In genomic region chr4:86891785-86892638, GRCh38 we compare ENCODE assay signal across 8 cellular contexts. TPM values are rescaled to one million over a fixed set of nuclear protein-coding genes. Genes with fewer than 3 reads are reported as not detected.
A peak's percentile ranks its signal among the peaks of the same experiment; 100 is the strongest.
DNase-seq lines count a peak whose midpoint lies in the region; ATAC-seq, FAIRE-seq and TF ChIP-seq lines count a peak whose summit lies in the region.

Gene C4orf36, minus strand, starts transcription at chr4:86892422. Its CDS starts 902 bp downstream, at chr4:86891520.

- peak within 1 kb of the TSS; percentile 81 for H3K9ac ChIP-seq in BLaER1

- H3K4me3 ChIP-seq in BLaER1: peak within 1 kb of the TSS; percentile 85
- peak within 1 kb of the TSS; percentile 62 to 86 (median 80) for H3K4me3 ChIP-seq in upper lobe of left lung

- no peak within 1 kb of the TSS for H3K27ac Mint-ChIP-seq in natural killer cell treated with Interleukin-12 subunit alpha and Interleukin-12 subunit beta and Interleukin-15 and Interleukin-18, amount 100 ng/mL, for 72 hours

- FAIRE-seq in frontal cortex (lab: Jason Lieb, UNC): no peak

- peak; percentile 59 for ATAC-seq in GM19324 (IDR thresholded peaks at IDR 0.05; ENCODE audit: low FRiP score, unreplicated experiment)
- ATAC-seq in HG03520 (IDR thresholded peaks at IDR 0.05; ENCODE audit: unreplicated experiment): peak; percentile 60
- peak; percentile 61 to 67 for ATAC-seq in natural killer cell treated with Interleukin-12 subunit alpha and Interleukin-12 subunit beta and Interleukin-15 and Interleukin-18, amount 100 ng/mL, for 72 hours
- ATAC-seq in upper lobe of left lung (ENCODE audit: low FRiP score in 2 of 2): peak; percentile 85 to 95

- peak within 1 kb of the TSS; percentile 94 for H3K4me2 ChIP-seq in BLaER1

- no peaks in the 10 kb centered on the region for H3K9me3 Mint-ChIP-seq in natural killer cell treated with Interleukin-12 subunit alpha and Interleukin-12 subunit beta and Interleukin-15 and Interleukin-18, amount 100 ng/mL, for 72 hours

- H3K4me1 ChIP-seq in BLaER1: peaks cover 8% of the 10 kb centered on the region; the same call in 1 of the 2 replicates
- peaks cover 0 to 24% (median 10%) of the 10 kb centered on the region in 4 donors for H3K4me1 ChIP-seq in upper lobe of left lung

- H3K27me3 ChIP-seq in BLaER1: no peaks in the 10 kb centered on the region
- H3K27me3 ChIP-seq in upper lobe of left lung: no peaks in the 10 kb centered on the region

- H3K27me3 Mint-ChIP-seq in natural killer cell treated with Interleukin-12 subunit alpha and Interleukin-12 subunit beta and Interleukin-15 and Interleukin-18, amount 100 ng/mL, for 72 hours: peaks cover 15 to 21% of the 10 kb centered on the region in 2 donors

- H3K4me1 Mint-ChIP-seq in natural killer cell treated with Interleukin-12 subunit alpha and Interleukin-12 subunit beta and Interleukin-15 and Interleukin-18, amount 100 ng/mL, for 72 hours (ENCODE audit: low read depth in 2 of 2): no peaks in the 10 kb centered on the region

- H3K36me3 Mint-ChIP-seq in natural killer cell treated with Interleukin-12 subunit alpha and Interleukin-12 subunit beta and Interleukin-15 and Interleukin-18, amount 100 ng/mL, for 72 hours: peaks cover 6% of the 10 kb centered on the region

- H3K36me3 ChIP-seq in BLaER1 (0 out of 2 replicates have a peak, but pooled peaks cover 6% of the 10 kb centered on the region), upper lobe of left lung (no peaks in the 10 kb centered on the region)

- H4K20me1 ChIP-seq in BLaER1: no peaks in the 10 kb centered on the region

- WGBS in upper lobe of left lung, 2 donors: 2 to 3% methylated on average over 21 to 45 of the region's 83 CpGs

- H3K27ac ChIP-seq in BLaER1: peak within 1 kb of the TSS; percentile 70
- peak within 1 kb of the TSS; percentile 84 to 90 (median 88) for H3K27ac ChIP-seq in upper lobe of left lung

- peak; percentile 30 for DNase-seq in NOMO-1 treated with dmso at 0.1 percent for 144 hours (lab: John Stamatoyannopoulos, UW; ENCODE audit: unreplicated experiment)
- peak; percentile 6 for DNase-seq in activated T-helper 9 cell treated with anti-CD3 and anti-CD28 coated beads, Interleukin-2, amount 50 U/mL, for 16 hours (ENCODE audit: low read depth)
- DNase-seq in frontal cortex (ENCODE audit: low spot score in 2 of 2): peak; percentile 63 to 68
- DNase-seq in natural killer cell treated with Interleukin-12 subunit alpha and Interleukin-12 subunit beta and Interleukin-15 and Interleukin-18, amount 100 ng/mL, for 72 hours (ENCODE audit: low spot score): no peak
- DNase-seq in upper lobe of left lung: peak; percentile 84 to 93

- peak in 3 of 4 donors; percentile 29 to 54 (median 48) for TF ChIP-seq POLR2A in upper lobe of left lung (IDR thresholded peaks at IDR 0.05)

- H3K9me3 ChIP-seq in BLaER1 (no peaks in the 10 kb centered on the region), upper lobe of left lung (no peaks in the 10 kb centered on the region)

- TF ChIP-seq EP300 in upper lobe of left lung (IDR thresholded peaks at IDR 0.05): no peak

- H3K4me3 Mint-ChIP-seq in natural killer cell treated with Interleukin-12 subunit alpha and Interleukin-12 subunit beta and Interleukin-15 and Interleukin-18, amount 100 ng/mL, for 72 hours: peak within 1 kb of the TSS; percentile 43

- no peak for TF ChIP-seq CTCF in upper lobe of left lung (IDR thresholded peaks at IDR 0.05)

RNA-seq across cellular contexts. Expression of gene C4orf36, which starts in this region (rescaled TPM):
- 2.0 TPM for total RNA-seq in frontal cortex
- not detected for total RNA-seq in natural killer cell treated with Interleukin-12 subunit alpha and Interleukin-12 subunit beta and Interleukin-15 and Interleukin-18, amount 100 ng/mL, for 72 hours
- total RNA-seq in upper lobe of left lung: 1 to 10 TPM in 5 of 6 donors, under 1 TPM in 1; 0.57 to 7.3 (median 2.4) TPM

Comparison
In these comparisons a context has a peak if more than half of its experiments do, and no peak if none do; other contexts are left out.
1. Peak in ATAC-seq in natural killer cell treated with Interleukin-12 subunit alpha and Interleukin-12 subunit beta and Interleukin-15 and Interleukin-18, amount 100 ng/mL, for 72 hours; RNA of the gene not detected or under 1 TPM.